Comparison of ENCODE assay signal across 9 cellular contexts in the genomic region with DNA sequence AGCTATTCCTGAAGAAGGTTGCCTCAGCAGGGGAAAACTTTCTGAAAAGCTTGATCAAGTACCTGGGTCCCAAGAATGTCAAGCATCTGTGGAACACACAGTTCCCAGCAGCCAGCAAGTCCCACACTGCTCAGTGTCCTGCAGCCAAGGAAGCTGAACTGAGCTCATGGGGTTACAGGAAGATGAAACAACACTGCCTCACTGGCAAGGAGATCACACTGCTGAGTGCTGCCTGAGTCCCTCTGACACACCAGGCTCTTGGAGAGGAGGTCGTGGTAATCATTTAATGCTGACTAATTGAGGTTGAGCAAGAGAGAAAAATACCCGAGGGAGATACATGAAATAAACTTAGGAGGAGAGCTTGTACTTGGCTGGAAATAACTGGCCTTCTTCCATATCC.
DNase-seq lines count a peak whose midpoint lies in the region; ATAC-seq and TF ChIP-seq lines count a peak whose summit lies in the region.
"Had no signal": no experiment of that assay in that cellular context is flagged by ENCODE, and none has a peak within 500 bp of the region (broad histone marks: within the 10 kb centered on the region; RNA-seq: fewer than 3 reads in every experiment).

No MANE protein-coding gene starts in this region.

- H3K27ac ChIP-seq in GM23338 (ENCODE audit: low read depth) (peak overlapping the region; percentile 83), muscle layer of colon (ENCODE audit: low read depth, low read length) (peak overlapping the region; percentile 34)

- peaks cover 15% of the 10 kb centered on the region for H3K4me1 Mint-ChIP-seq in GM23338

- H3K9me3 Mint-ChIP-seq in GM23338, result peaks cover 4% of the 10 kb centered on the region

- no peaks in the 10 kb centered on the region for H3F3A ChIP-seq in GM23338 (replicated peaks; ENCODE audit: low read depth)

- no peak for TF ChIP-seq CTCF in GM23338 (conservative IDR thresholded peaks at IDR 0.05; ENCODE audit: low read depth in 2 of 2)

- H3K4me3 ChIP-seq in GM23338, result no peak overlapping the region
- H3K4me3 ChIP-seq in muscle layer of colon (ENCODE audit: low read depth in 1 of 2, low read length in 2 of 2), result no peak overlapping the region
- H3K4me3 ChIP-seq: Peyer's patch had no signal

- H2AFZ ChIP-seq in GM23338, result no peak overlapping the region

- peaks cover 3% of the 10 kb centered on the region for H3K27me3 Mint-ChIP-seq in GM23338 (ENCODE audit: insufficient read depth, low read depth, poor library complexity)

- H3K36me3 ChIP-seq in GM23338 (ENCODE audit: insufficient read depth), result no peaks in the 10 kb centered on the region
- H3K36me3 ChIP-seq in muscle layer of colon (ENCODE audit: insufficient read depth, low read length), result no peaks in the 10 kb centered on the region
- H3K36me3 ChIP-seq: Peyer's patch had no signal

- no peaks in the 10 kb centered on the region for H4K20me1 ChIP-seq in GM23338 (replicated peaks; ENCODE audit: insufficient read depth)

- H3K9me3 ChIP-seq in muscle layer of colon (ENCODE audit: low read length), result no peaks in the 10 kb centered on the region
- H3K9me3 ChIP-seq: Peyer's patch had no signal

- no peak overlapping the region for H3K9ac ChIP-seq in muscle layer of colon (ENCODE audit: low read length)

- H3K4me1 ChIP-seq in GM23338 (ENCODE audit: insufficient read depth), result peaks cover 17% of the 10 kb centered on the region
- no peaks in the 10 kb centered on the region for H3K4me1 ChIP-seq in muscle layer of colon (ENCODE audit: insufficient read depth, low read length)
- H3K4me1 ChIP-seq: Peyer's patch had no signal

- peak; percentile 84 for DNase-seq in GM23338 (ENCODE audit: low spot score)
- peak; percentile 93 for DNase-seq in RKO (ENCODE audit: low spot score)
- DNase-seq in NCI-H774 (lab: John Stamatoyannopoulos, UW), result no peak
- no peak for DNase-seq in mesenteric fat pad (ENCODE audit: low spot score)
- DNase-seq in NCI-H526 (lab: John Stamatoyannopoulos, UW), result no peak

- H3K79me2 ChIP-seq in GM23338 (replicated peaks; ENCODE audit: insufficient read depth), result no peaks in the 10 kb centered on the region

- no peak overlapping the region for H3K4me2 ChIP-seq in GM23338

- H3K36me3 Mint-ChIP-seq in GM23338 (ENCODE audit: low read depth), result peaks cover 12% of the 10 kb centered on the region

- H3K27me3 ChIP-seq in GM23338 (ENCODE audit: insufficient read depth) (no peaks in the 10 kb centered on the region), muscle layer of colon (ENCODE audit: control insufficient read depth in 1 of 2, insufficient read depth in 2 of 2, low read length in 2 of 2) (no peaks in the 10 kb centered on the region)
- H3K27me3 ChIP-seq: Peyer's patch had no signal

- ATAC-seq in GM23338 (peak; percentile 93), esophagus mucosa (peak; percentile 94), GM21367 (IDR thresholded peaks at IDR 0.05; ENCODE audit: unreplicated experiment) (no peak)

- H3K27ac Mint-ChIP-seq in GM23338, result peak overlapping the region; percentile 72

- H3K4me3 Mint-ChIP-seq in GM23338, result no peak overlapping the region

- no peaks in the 10 kb centered on the region for H3K9me2 ChIP-seq in GM23338 (ENCODE audit: insufficient read depth)

TF ChIP-seq in GM23338, 12 proteins besides CTCF, POLR2A, EP300 and RAD21:
- TF ChIP-seq NANOG (IDR thresholded peaks at IDR 0.05; ENCODE audit: borderline replicate concordance) (no peak), EZH2 (IDR thresholded peaks at IDR 0.05; ENCODE audit: low read depth, unreplicated experiment) (no peak), CREB1 (CRISPR knock-in tag; IDR thresholded peaks at IDR 0.05; ENCODE audit: low read depth) (no peak), EZH2phosphoT487 (IDR thresholded peaks at IDR 0.05; ENCODE audit: unreplicated experiment) (no peak)
- TF ChIP-seq, protein P1, sequence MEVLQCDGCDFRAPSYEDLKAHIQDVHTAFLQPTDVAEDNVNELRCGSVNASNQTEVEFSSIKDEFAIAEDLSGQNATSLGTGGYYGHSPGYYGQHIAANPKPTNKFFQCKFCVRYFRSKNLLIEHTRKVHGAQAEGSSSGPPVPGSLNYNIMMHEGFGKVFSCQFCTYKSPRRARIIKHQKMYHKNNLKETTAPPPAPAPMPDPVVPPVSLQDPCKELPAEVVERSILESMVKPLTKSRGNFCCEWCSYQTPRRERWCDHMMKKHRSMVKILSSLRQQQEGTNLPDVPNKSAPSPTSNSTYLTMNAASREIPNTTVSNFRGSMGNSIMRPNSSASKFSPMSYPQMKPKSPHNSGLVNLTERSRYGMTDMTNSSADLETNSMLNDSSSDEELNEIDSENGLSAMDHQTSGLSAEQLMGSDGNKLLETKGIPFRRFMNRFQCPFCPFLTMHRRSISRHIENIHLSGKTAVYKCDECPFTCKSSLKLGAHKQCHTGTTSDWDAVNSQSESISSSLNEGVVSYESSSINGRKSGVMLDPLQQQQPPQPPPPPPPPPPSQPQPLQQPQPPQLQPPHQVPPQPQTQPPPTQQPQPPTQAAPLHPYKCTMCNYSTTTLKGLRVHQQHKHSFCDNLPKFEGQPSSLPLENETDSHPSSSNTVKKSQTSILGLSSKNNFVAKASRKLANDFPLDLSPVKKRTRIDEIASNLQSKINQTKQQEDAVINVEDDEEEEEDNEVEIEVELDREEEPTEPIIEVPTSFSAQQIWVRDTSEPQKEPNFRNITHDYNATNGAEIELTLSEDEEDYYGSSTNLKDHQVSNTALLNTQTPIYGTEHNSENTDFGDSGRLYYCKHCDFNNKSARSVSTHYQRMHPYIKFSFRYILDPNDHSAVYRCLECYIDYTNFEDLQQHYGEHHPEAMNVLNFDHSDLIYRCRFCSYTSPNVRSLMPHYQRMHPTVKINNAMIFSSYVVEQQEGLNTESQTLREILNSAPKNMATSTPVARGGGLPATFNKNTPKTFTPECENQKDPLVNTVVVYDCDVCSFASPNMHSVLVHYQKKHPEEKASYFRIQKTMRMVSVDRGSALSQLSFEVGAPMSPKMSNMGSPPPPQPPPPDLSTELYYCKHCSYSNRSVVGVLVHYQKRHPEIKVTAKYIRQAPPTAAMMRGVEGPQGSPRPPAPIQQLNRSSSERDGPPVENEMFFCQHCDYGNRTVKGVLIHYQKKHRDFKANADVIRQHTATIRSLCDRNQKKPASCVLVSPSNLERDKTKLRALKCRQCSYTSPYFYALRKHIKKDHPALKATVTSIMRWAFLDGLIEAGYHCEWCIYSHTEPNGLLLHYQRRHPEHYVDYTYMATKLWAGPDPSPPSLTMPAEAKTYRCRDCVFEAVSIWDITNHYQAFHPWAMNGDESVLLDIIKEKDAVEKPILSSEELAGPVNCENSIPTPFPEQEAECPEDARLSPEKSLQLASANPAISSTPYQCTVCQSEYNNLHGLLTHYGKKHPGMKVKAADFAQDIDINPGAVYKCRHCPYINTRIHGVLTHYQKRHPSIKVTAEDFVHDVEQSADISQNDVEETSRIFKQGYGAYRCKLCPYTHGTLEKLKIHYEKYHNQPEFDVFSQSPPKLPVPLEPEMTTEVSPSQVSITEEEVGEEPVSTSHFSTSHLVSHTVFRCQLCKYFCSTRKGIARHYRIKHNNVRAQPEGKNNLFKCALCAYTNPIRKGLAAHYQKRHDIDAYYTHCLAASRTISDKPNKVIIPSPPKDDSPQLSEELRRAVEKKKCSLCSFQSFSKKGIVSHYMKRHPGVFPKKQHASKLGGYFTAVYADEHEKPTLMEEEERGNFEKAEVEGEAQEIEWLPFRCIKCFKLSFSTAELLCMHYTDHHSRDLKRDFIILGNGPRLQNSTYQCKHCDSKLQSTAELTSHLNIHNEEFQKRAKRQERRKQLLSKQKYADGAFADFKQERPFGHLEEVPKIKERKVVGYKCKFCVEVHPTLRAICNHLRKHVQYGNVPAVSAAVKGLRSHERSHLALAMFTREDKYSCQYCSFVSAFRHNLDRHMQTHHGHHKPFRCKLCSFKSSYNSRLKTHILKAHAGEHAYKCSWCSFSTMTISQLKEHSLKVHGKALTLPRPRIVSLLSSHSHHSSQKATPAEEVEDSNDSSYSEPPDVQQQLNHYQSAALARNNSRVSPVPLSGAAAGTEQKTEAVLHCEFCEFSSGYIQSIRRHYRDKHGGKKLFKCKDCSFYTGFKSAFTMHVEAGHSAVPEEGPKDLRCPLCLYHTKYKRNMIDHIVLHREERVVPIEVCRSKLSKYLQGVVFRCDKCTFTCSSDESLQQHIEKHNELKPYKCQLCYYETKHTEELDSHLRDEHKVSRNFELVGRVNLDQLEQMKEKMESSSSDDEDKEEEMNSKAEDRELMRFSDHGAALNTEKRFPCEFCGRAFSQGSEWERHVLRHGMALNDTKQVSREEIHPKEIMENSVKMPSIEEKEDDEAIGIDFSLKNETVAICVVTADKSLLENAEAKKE (CRISPR knock-in tag; IDR thresholded peaks at IDR 0.05), result peak; percentile 78
TF ChIP-seq in GM23338: peak in this region for 1.

Comparison
In these comparisons a context has a peak if more than half of its experiments do, and no peak if none do; other contexts are left out.
1. DNase-seq: peak in GM23338 (single experiment) and RKO (single experiment); none in NCI-H774 (single experiment), mesenteric fat pad (single experiment) and NCI-H526 (0 of 2).